Comparison of ENCODE assay signal across 9 cellular contexts in the genomic region with DNA sequence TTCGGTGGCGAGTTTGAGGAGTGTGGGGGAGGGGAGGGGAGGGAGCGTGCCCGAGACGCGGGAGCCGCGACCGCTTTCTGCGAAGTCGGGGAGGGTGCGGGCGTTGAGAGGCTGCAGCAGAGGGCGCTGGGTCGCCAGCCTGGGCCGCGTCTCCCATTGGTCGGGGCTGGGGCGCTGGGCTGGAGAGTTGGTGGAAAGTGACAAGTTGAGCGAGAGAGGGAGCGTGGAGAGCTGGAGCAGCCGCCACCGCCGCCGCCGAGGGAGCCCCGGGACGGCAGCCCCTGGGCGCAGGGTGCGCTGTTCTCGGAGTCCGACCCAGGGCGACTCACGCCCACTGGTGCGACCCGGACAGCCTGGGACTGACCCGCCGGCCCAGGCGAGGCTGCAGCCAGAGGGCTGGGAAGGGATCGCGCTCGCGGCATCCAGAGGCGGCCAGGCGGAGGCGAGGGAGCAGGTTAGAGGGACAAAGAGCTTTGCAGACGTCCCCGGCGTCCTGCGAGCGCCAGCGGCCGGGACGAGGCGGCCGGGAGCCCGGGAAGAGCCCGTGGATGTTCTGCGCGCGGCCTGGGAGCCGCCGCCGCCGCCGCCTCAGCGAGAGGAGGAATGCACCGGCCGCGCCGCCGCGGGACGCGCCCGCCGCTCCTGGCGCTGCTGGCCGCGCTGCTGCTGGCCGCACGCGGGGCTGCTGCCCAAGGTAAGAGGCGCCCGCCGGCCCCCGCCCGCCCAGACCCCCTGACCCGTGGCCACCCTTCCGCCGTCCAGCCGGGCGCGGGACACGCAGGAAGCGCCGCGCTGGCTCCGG. TPM values are rescaled to one million over a fixed set of nuclear protein-coding genes. Genes with fewer than 3 reads are reported as not detected.
DNase-seq lines count a peak whose midpoint lies in the region; ATAC-seq and TF ChIP-seq lines count a peak whose summit lies in the region.
"Had no signal": no experiment of that assay in that cellular context is flagged by ENCODE, and none has a peak within 500 bp of the region (broad histone marks: within the 10 kb centered on the region; RNA-seq: fewer than 3 reads in every experiment).

A gene (plus strand): TSS at position 203 of the 802 bp plus-strand sequence.

- under 1% methylated on average over 99 of the region's 99 CpGs for WGBS in right cardiac atrium

- peak within 1 kb of the TSS in 6 of 7 donors; percentile 2 to 56 (median 23) for H3K4me3 Mint-ChIP-seq in CD8-positive, alpha-beta memory T cell
- H3K4me3 Mint-ChIP-seq in progenitor cell of endocrine pancreas (ENCODE audit: low read depth): peak within 1 kb of the TSS; percentile 93

- TF ChIP-seq CTCF in astrocyte of the cerebellum (IDR thresholded peaks at IDR 0.05; ENCODE audit: low read depth, low read length, missing control alignments) (peak; percentile 71), progenitor cell of endocrine pancreas (IDR thresholded peaks at IDR 0.05; ENCODE audit: unreplicated experiment) (peak; percentile 66)

- H3K27ac ChIP-seq in CD8-positive, alpha-beta memory T cell (ENCODE audit: low read depth, low read length): no peak within 1 kb of the TSS
- peak within 1 kb of the TSS; percentile 5; the same call in 1 of the 2 replicates for H3K27ac ChIP-seq in SJCRH30
- H3K27ac ChIP-seq in right cardiac atrium (ENCODE audit: low read length): peak within 1 kb of the TSS; percentile 74

- H3K9me3 Mint-ChIP-seq in CD8-positive, alpha-beta memory T cell: no peaks in the 10 kb centered on the region
- no peaks in the 10 kb centered on the region for H3K9me3 Mint-ChIP-seq in progenitor cell of endocrine pancreas (ENCODE audit: low read depth)

- H3K27me3 ChIP-seq in CD8-positive, alpha-beta memory T cell (ENCODE audit: insufficient read depth, low read length, poor library complexity, severe bottlenecking): peaks cover 23% of the 10 kb centered on the region
- H3K27me3 ChIP-seq in SJCRH30 (no peaks in the 10 kb centered on the region), right cardiac atrium (ENCODE audit: control insufficient read depth, insufficient read depth) (no peaks in the 10 kb centered on the region)

- H3K4me1 Mint-ChIP-seq in CD8-positive, alpha-beta memory T cell: peaks cover 8 to 17% (median 10%) of the 10 kb centered on the region in 3 donors
- H3K4me1 Mint-ChIP-seq in progenitor cell of endocrine pancreas (ENCODE audit: low read depth): peaks cover 62% of the 10 kb centered on the region

- no peaks in the 10 kb centered on the region for H3K4me1 ChIP-seq in CD8-positive, alpha-beta memory T cell (ENCODE audit: insufficient read depth, low read length)
- H3K4me1 ChIP-seq in SJCRH30 (no peaks in the 10 kb centered on the region; the same call in 1 of the 2 replicates), right cardiac atrium (ENCODE audit: control insufficient read depth, insufficient read depth, low read length) (no peaks in the 10 kb centered on the region)

- peak in 1 of 5 donors; percentile 4 for DNase-seq in CD8-positive, alpha-beta memory T cell
- DNase-seq in KG1 (lab: John Stamatoyannopoulos, UW) (peak; percentile 36), SJCRH30 (peak; percentile 89 to 91), astrocyte of the cerebellum (ENCODE audit: low read depth) (peak; percentile 57), right cardiac atrium (peak; percentile 88 to 95 (median 94)), progenitor cell of endocrine pancreas (ENCODE audit: low spot score, unreplicated experiment) (peak; percentile 85)
- no peak for DNase-seq in effector CD8-positive, alpha-beta T cell (lab: John Stamatoyannopoulos, UW)

- H3K36me3 Mint-ChIP-seq in CD8-positive, alpha-beta memory T cell: peaks cover 0 to 1% (median 0%) of the 10 kb centered on the region in 3 donors
- no peaks in the 10 kb centered on the region for H3K36me3 Mint-ChIP-seq in progenitor cell of endocrine pancreas (ENCODE audit: insufficient read depth)

- H3K27ac Mint-ChIP-seq in CD8-positive, alpha-beta memory T cell: no peak within 1 kb of the TSS
- peak within 1 kb of the TSS; percentile 94 for H3K27ac Mint-ChIP-seq in progenitor cell of endocrine pancreas

- intact Hi-C loops in right cardiac atrium (cut with DNase I): loop anchor here in 3 of 4 donors (10.0 kb wide), 3 partner anchors 79 to 361 kb away; no protein-coding TSS in a partner anchor

- no peak within 1 kb of the TSS for H3K4me3 ChIP-seq in CD8-positive, alpha-beta memory T cell (ENCODE audit: low read length)
- H3K4me3 ChIP-seq in SJCRH30 (peak within 1 kb of the TSS; percentile 70), astrocyte of the cerebellum (ENCODE audit: low read depth, low read length) (peak within 1 kb of the TSS; percentile 74), right cardiac atrium (ENCODE audit: low read length) (peak within 1 kb of the TSS; percentile 80)

- in situ Hi-C loops in astrocyte of the cerebellum (cut with HindIII; ENCODE audit: low sequenced_read_pairs): no loop called here

- H3K36me3 ChIP-seq in CD8-positive, alpha-beta memory T cell (ENCODE audit: insufficient read depth, low read length): no peaks in the 10 kb centered on the region
- H3K36me3 ChIP-seq in SJCRH30: no peaks in the 10 kb centered on the region

- ATAC-seq in GM21423 (IDR thresholded peaks at IDR 0.05; ENCODE audit: unreplicated experiment) (peak; percentile 87), right cardiac atrium (peak; percentile 98)

- CTCF ChIA-PET in CD8-positive, alpha-beta memory T cell (lab: Charles Lee): no interaction called here

- H3K9me3 ChIP-seq in CD8-positive, alpha-beta memory T cell (ENCODE audit: low read length): no peaks in the 10 kb centered on the region
- no peaks in the 10 kb centered on the region for H3K9me3 ChIP-seq in SJCRH30 (replicated peaks)
- no peaks in the 10 kb centered on the region for H3K9me3 ChIP-seq in right cardiac atrium (ENCODE audit: control insufficient read depth, low read length)

- H3K27me3 Mint-ChIP-seq in CD8-positive, alpha-beta memory T cell: peaks cover 43 to 70% of the 10 kb centered on the region in 2 donors
- no peaks in the 10 kb centered on the region for H3K27me3 Mint-ChIP-seq in progenitor cell of endocrine pancreas

- POLR2A ChIA-PET in CD8-positive, alpha-beta memory T cell (lab: Charles Lee): no interaction called here

RNA-seq across cellular contexts. Expression of the gene that starts here (rescaled TPM):
- total RNA-seq in CD8-positive, alpha-beta memory T cell: not detected
- not detected for polyA plus RNA-seq in CD8-positive, alpha-beta memory T cell
- 4.8 and 5.5 TPM in 2 replicates for total RNA-seq in SJCRH30 (2014; rRNA removed; shearing (Covaris generic))
- total RNA-seq in right cardiac atrium (10 to 100 TPM; 10.6 to 32.5 (median 13.5) TPM), progenitor cell of endocrine pancreas (61.3 and 63.8 TPM in 2 replicates)
- polyA plus RNA-seq in right cardiac atrium: 3.4 TPM
- total RNA-seq: T-helper 2 cell treated with Interferon-gamma antibody and Interleukin-4, amounts not matched to agents 100 ng/mL and 5 ng/mL, for 36 hours had no signal
